1 cellular context compared by ENCODE assay signal in the genomic region with DNA sequence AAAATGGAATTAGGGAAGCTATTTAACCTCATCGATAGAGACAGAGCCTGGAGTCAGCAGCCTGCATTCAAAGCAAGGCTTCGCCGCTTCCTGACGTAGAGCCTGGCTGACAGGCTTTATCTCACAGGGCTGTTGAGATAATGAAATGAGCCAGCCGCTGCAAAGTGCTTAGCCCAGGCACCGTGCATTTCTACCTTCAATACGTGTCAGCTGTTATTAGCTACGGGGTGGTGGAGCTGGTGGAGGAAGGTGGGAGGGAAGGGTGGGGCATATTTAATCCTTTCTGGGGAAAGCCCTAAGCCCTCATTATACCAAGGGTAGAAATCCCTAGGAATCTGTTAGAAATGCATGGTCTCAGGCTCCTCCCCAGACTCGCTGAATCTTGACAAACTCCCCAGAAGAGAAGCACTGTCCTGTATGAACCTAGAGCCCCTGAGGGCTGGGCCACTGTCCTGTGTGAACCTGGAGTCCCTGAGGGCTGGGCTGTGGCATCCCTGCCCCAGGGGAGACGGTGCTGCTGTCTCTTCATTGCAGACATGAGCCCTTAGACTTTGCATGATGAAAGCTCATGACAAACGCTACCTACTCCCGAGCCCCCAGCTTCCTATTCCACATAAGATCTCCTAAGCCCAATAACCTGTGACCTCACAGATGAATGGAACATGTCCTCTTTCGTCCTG.
TF ChIP-seq lines count a peak whose summit lies in the region.

No MANE protein-coding gene starts in this region.

TF ChIP-seq in SK-N-SH, 30 proteins besides CTCF, POLR2A, EP300 and RAD21 (continued from another document):
- TF ChIP-seq, protein P1, sequence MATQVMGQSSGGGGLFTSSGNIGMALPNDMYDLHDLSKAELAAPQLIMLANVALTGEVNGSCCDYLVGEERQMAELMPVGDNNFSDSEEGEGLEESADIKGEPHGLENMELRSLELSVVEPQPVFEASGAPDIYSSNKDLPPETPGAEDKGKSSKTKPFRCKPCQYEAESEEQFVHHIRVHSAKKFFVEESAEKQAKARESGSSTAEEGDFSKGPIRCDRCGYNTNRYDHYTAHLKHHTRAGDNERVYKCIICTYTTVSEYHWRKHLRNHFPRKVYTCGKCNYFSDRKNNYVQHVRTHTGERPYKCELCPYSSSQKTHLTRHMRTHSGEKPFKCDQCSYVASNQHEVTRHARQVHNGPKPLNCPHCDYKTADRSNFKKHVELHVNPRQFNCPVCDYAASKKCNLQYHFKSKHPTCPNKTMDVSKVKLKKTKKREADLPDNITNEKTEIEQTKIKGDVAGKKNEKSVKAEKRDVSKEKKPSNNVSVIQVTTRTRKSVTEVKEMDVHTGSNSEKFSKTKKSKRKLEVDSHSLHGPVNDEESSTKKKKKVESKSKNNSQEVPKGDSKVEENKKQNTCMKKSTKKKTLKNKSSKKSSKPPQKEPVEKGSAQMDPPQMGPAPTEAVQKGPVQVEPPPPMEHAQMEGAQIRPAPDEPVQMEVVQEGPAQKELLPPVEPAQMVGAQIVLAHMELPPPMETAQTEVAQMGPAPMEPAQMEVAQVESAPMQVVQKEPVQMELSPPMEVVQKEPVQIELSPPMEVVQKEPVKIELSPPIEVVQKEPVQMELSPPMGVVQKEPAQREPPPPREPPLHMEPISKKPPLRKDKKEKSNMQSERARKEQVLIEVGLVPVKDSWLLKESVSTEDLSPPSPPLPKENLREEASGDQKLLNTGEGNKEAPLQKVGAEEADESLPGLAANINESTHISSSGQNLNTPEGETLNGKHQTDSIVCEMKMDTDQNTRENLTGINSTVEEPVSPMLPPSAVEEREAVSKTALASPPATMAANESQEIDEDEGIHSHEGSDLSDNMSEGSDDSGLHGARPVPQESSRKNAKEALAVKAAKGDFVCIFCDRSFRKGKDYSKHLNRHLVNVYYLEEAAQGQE (IDR thresholded peaks at IDR 0.05; ENCODE audit: low read depth, low read length), result no peak
- TF ChIP-seq RCOR1 (IDR thresholded peaks at IDR 0.05; ENCODE audit: low read length) (peak; percentile 63; the same call in 1 of the 2 replicates), FOSL2 (IDR thresholded peaks at IDR 0.05; ENCODE audit: borderline replicate concordance, low read depth) (no peak), FOXM1 (IDR thresholded peaks at IDR 0.05; ENCODE audit: low read depth) (no peak)
